ENCODE assay signal across 8 cellular contexts in genomic region chr17:39730095-39730921, GRCh38. TPM values are rescaled to one million over a fixed set of nuclear protein-coding genes. Genes with fewer than 3 reads are reported as not detected.
A peak's percentile ranks its signal among the peaks of the same experiment; 100 is the strongest.
DNase-seq lines count a peak whose midpoint lies in the region; ATAC-seq and TF ChIP-seq lines count a peak whose summit lies in the region.

Gene MIEN1, minus strand, starts transcription at chr17:39730532. Its CDS starts 37 bp downstream, at chr17:39730495.

- H3K27ac ChIP-seq in A673 (ENCODE audit: low read depth, low read length, poor library complexity, severe bottlenecking) (peak within 1 kb of the TSS; percentile 68), WERI-Rb-1 (peak within 1 kb of the TSS; percentile 85), breast epithelium (peak within 1 kb of the TSS; percentile 97 to 99)

- peak; percentile 81 for ATAC-seq in HG03066 (IDR thresholded peaks at IDR 0.05; ENCODE audit: low read depth, unreplicated experiment)

- CTCF ChIA-PET in A673 (lab: Charles Lee), result interaction anchor here (1.0 kb wide), 2 partner anchors 30 to 109 kb away, joined by 3 read pairs; partner anchors contain the start of gene ERBB2

- TF ChIP-seq CTCF in A673 (conservative IDR thresholded peaks at IDR 0.05; ENCODE audit: low read depth, low read length) (peak; percentile 73), WERI-Rb-1 (IDR thresholded peaks at IDR 0.05; ENCODE audit: low read depth, low read length) (peak; percentile 92), breast epithelium (IDR thresholded peaks at IDR 0.05) (peak; percentile 82 to 91 (median 89))

- POLR2A ChIA-PET in A673 (lab: Charles Lee; ENCODE audit: low non-redundant PET), result interaction anchor here (0.6 kb wide), 1 partner anchor 37 kb away, joined by 3 read pairs; no protein-coding TSS in a partner anchor

- H3K27me3 ChIP-seq in A673 (replicated peaks; ENCODE audit: insufficient read depth, low read depth, low read length, poor library complexity) (no peaks in the 10 kb centered on the region), WERI-Rb-1 (ENCODE audit: insufficient read depth, low read depth, severe bottlenecking) (no peaks in the 10 kb centered on the region), breast epithelium (no peaks in the 10 kb centered on the region)

- no peaks in the 10 kb centered on the region for H3K36me3 ChIP-seq in A673 (ENCODE audit: insufficient read depth, low read length, poor library complexity, severe bottlenecking)
- peaks cover 19% of the 10 kb centered on the region for H3K36me3 ChIP-seq in WERI-Rb-1
- no peaks in the 10 kb centered on the region for H3K36me3 ChIP-seq in breast epithelium

- H3K9me3 ChIP-seq in A673 (ENCODE audit: low read depth, low read length, poor library complexity, severe bottlenecking) (no peaks in the 10 kb centered on the region), WERI-Rb-1 (ENCODE audit: severe bottlenecking) (no peaks in the 10 kb centered on the region), breast epithelium (no peaks in the 10 kb centered on the region)

- TF ChIP-seq POLR2A in GM18526 (IDR thresholded peaks at IDR 0.05; ENCODE audit: extremely low read depth, insufficient read length), result peak; percentile 83
- TF ChIP-seq POLR2A in breast epithelium (IDR thresholded peaks at IDR 0.05), result peak; percentile 87

- H3K4me1 ChIP-seq in A673 (ENCODE audit: insufficient read depth, low read length, poor library complexity, severe bottlenecking) (no peaks in the 10 kb centered on the region), breast epithelium (peaks cover 4 to 10% of the 10 kb centered on the region in 2 donors)

- DNase-seq in A673 (ENCODE audit: low spot score), result peak; percentile 70
- DNase-seq in NCI-H2171 treated with DMSO at 0.1 percent for 48 hours (lab: John Stamatoyannopoulos, UW), result peak; percentile 72
- DNase-seq in WERI-Rb-1, result peak; percentile 95
- DNase-seq in breast epithelium (ENCODE audit: low spot score in 2 of 2), result peak; percentile 85 to 96
- peak; percentile 97 for DNase-seq in iPS-NIHi7 (ENCODE audit: extremely low spot score)
- peak; percentile 44 for DNase-seq in smooth muscle cell of the brain vasculature (ENCODE audit: low read depth, low spot score)

- TSS peak; percentile 80 for BruUV-seq in A673 (replicated peaks; lab: Mats Ljungman, UMichigan)

- intact Hi-C loops in A673 (cut with micrococcal nuclease; ENCODE audit: unreplicated experiment) (no loop called here), breast epithelium (cut with DNase I; ENCODE audit: low total_unique reads) (loop anchor here (5.0 kb wide), 1 partner anchor 1872 kb away; no protein-coding TSS in a partner anchor)

- H3K4me3 ChIP-seq in A673 (ENCODE audit: low read depth, low read length, poor library complexity, severe bottlenecking) (peak within 1 kb of the TSS; percentile 60), WERI-Rb-1 (ENCODE audit: low read depth, low read length) (peak within 1 kb of the TSS; percentile 84), breast epithelium (peak within 1 kb of the TSS; percentile 75 to 99 (median 77))

RNA-seq across cellular contexts. Expression of gene MIEN1, which starts in this region (rescaled TPM):
- 30.5 and 33.5 TPM in 2 replicates for total RNA-seq in A673 (2021)
- total RNA-seq in breast epithelium, result 10 to 100 TPM; 50.7 to 68.2 (median 61.6) TPM

Comparison
In these comparisons a context has a peak if more than half of its experiments do, and no peak if none do; other contexts are left out.
1. Peak in every context shown above with its lines: DNase-seq, ATAC-seq, H3K4me3 ChIP-seq and H3K27ac ChIP-seq.
2. DNase-seq: peak in every context shown above with its lines; median percentile 97 in iPS-NIHi7; 95 in WERI-Rb-1; 90 in breast epithelium; 72 in NCI-H2171 treated with DMSO at 0.1 percent for 48 hours; 70 in A673; 44 in smooth muscle cell of the brain vasculature.